Comparison of ENCODE assay signal across 13 cellular contexts in genomic region chr1:168628807-168629206, GRCh38. TPM values are rescaled to one million over a fixed set of nuclear protein-coding genes. Genes with fewer than 3 reads are reported as not detected.
A peak's percentile ranks its signal among the peaks of the same experiment; 100 is the strongest.
DNase-seq lines count a peak whose midpoint lies in the region; ATAC-seq and TF ChIP-seq lines count a peak whose summit lies in the region.
"Had no signal": no experiment of that assay in that cellular context is flagged by ENCODE, and none has a peak within 500 bp of the region (broad histone marks: within the 10 kb centered on the region; RNA-seq: fewer than 3 reads in every experiment).

No MANE protein-coding gene starts in this region.

- H3K27me3 Mint-ChIP-seq in activated T-helper 17 cell treated with anti-CD3 and anti-CD28 coated beads, Interleukin-2, amount 50 U/mL, for 72 hours: peaks cover 18% of the 10 kb centered on the region
- H3K27me3 Mint-ChIP-seq: dendritic cell treated with granulocyte-macrophage colony-stimulating factor and Interleukin-4, amounts not matched to agents 40 ng/mL and 50 ng/mL, for 4 days had no signal

- no peak for TF ChIP-seq CTCF in lung (IDR thresholded peaks at IDR 0.05; ENCODE audit: control extremely low read depth, extremely low read depth)
- no peak for TF ChIP-seq CTCF in coronary artery (IDR thresholded peaks at IDR 0.05)

- DNase-seq in AG20443 (ENCODE audit: low spot score) (peak; percentile 62), HCEC 1CT (peak; percentile 90), lung (ENCODE audit: low spot score) (no peak), coronary artery (ENCODE audit: low spot score) (no peak), midbrain (lab: John Stamatoyannopoulos, UW) (no peak), NCI-H1092 (lab: John Stamatoyannopoulos, UW) (no peak), NCI-H2227 treated with DMSO at 0.1 percent for 48 hours (lab: John Stamatoyannopoulos, UW) (no peak)
- DNase-seq: naive B cell, NCI-H1694 treated with DMSO at 0.1 percent for 48 hours, T1000 had no signal

- no peaks in the 10 kb centered on the region for H3K9me3 Mint-ChIP-seq in activated T-helper 17 cell treated with anti-CD3 and anti-CD28 coated beads, Interleukin-2, amount 50 U/mL, for 72 hours
- H3K9me3 Mint-ChIP-seq: dendritic cell treated with granulocyte-macrophage colony-stimulating factor and Interleukin-4, amounts not matched to agents 40 ng/mL and 50 ng/mL, for 4 days had no signal

- no peak overlapping the region for H3K27ac ChIP-seq in lung (ENCODE audit: low read depth in 1 of 2, low read length in 1 of 2)
- H3K27ac ChIP-seq in coronary artery: no peak overlapping the region
- H3K27ac ChIP-seq: suprapubic skin had no signal

- no peaks in the 10 kb centered on the region for H3K36me3 ChIP-seq in lung (ENCODE audit: control insufficient read depth in 2 of 2, insufficient read depth in 2 of 2, low read length in 2 of 2)
- H3K36me3 ChIP-seq: suprapubic skin had no signal

- ATAC-seq in activated T-helper 17 cell treated with anti-CD3 and anti-CD28 coated beads, Interleukin-2, amount 50 U/mL, for 72 hours (replicated peaks): peak; percentile 99
- ATAC-seq in lung (ENCODE audit: insufficient read depth, low FRiP score): peak; percentile 65

- H3K4me3 ChIP-seq in lung (no peak overlapping the region), coronary artery (no peak overlapping the region)
- H3K4me3 ChIP-seq: suprapubic skin had no signal

- no peaks in the 10 kb centered on the region for H3K4me1 Mint-ChIP-seq in activated T-helper 17 cell treated with anti-CD3 and anti-CD28 coated beads, Interleukin-2, amount 50 U/mL, for 72 hours
- H3K4me1 Mint-ChIP-seq: naive B cell had no signal

- no peak overlapping the region for H3K4me3 Mint-ChIP-seq in activated T-helper 17 cell treated with anti-CD3 and anti-CD28 coated beads, Interleukin-2, amount 50 U/mL, for 72 hours
- H3K4me3 Mint-ChIP-seq: dendritic cell treated with granulocyte-macrophage colony-stimulating factor and Interleukin-4, amounts not matched to agents 40 ng/mL and 50 ng/mL, for 4 days; naive B cell had no signal

- H3K36me3 Mint-ChIP-seq in activated T-helper 17 cell treated with anti-CD3 and anti-CD28 coated beads, Interleukin-2, amount 50 U/mL, for 72 hours (ENCODE audit: low read depth): no peaks in the 10 kb centered on the region
- H3K36me3 Mint-ChIP-seq: naive B cell had no signal

- no peaks in the 10 kb centered on the region for H3K27me3 ChIP-seq in lung (ENCODE audit: control insufficient read depth, insufficient read depth)

- no peaks in the 10 kb centered on the region for H3K9me3 ChIP-seq in lung (ENCODE audit: control insufficient read depth in 2 of 2, insufficient read depth in 1 of 2, low read length in 1 of 2)
- H3K9me3 ChIP-seq: suprapubic skin had no signal

- H3K4me1 ChIP-seq in lung (ENCODE audit: control insufficient read depth in 2 of 2, insufficient read depth in 2 of 2, low read length in 2 of 2): peaks cover 0 to 3% of the 10 kb centered on the region in 2 donors
- H3K4me1 ChIP-seq: suprapubic skin had no signal

- H3K27ac Mint-ChIP-seq in activated T-helper 17 cell treated with anti-CD3 and anti-CD28 coated beads, Interleukin-2, amount 50 U/mL, for 72 hours: no peak overlapping the region
- H3K27ac Mint-ChIP-seq: dendritic cell treated with granulocyte-macrophage colony-stimulating factor and Interleukin-4, amounts not matched to agents 40 ng/mL and 50 ng/mL, for 4 days had no signal

RNA-seq across cellular contexts. Expression of gene XCL1, which starts 52.4 kb away (rescaled TPM):
- under 1 TPM in 1 of 2 donors, not detected in 1; 0.50 TPM for total RNA-seq in activated T-helper 17 cell treated with anti-CD3 and anti-CD28 coated beads, Interleukin-2, amount 50 U/mL, for 72 hours
- total RNA-seq in lung: under 1 TPM; 0.15 to 0.43 TPM
- under 1 TPM; 0.29 to 0.71 TPM for polyA plus RNA-seq in lung
- total RNA-seq: suprapubic skin had no signal

Comparison
In these comparisons a context has a peak if more than half of its experiments do, and no peak if none do; other contexts are left out.
1. DNase-seq: peak in AG20443 (single experiment) and HCEC 1CT (single experiment); none in lung (single experiment), coronary artery (single experiment), midbrain (single experiment), NCI-H1092 (single experiment) and NCI-H2227 treated with DMSO at 0.1 percent for 48 hours (single experiment).